In the genomic region with DNA sequence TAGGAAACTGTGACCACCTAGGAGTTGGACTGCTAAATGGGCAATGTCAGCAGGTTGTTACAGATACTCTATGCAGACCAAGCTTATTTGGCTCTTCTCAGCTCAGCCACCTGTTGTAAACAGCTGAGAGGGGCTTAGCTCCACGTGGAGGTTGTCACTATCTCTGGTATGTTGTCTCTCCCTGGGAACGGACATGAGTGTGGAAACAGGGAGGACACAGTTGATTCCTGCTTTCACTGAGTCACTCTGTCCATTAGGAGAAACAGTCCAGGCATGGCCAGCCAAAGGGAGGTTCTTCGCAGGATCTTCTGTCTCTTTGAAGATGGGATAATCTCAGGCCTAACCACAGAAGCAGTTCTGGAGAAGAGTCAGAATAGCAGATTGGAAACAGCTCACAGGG, we compare ENCODE assay signal across 16 cellular contexts.
DNase-seq lines count a peak whose midpoint lies in the region; ATAC-seq and TF ChIP-seq lines count a peak whose summit lies in the region.
"Had no signal": no experiment of that assay in that cellular context is flagged by ENCODE, and none has a peak within 500 bp of the region (broad histone marks: within the 10 kb centered on the region; RNA-seq: fewer than 3 reads in every experiment).

No MANE protein-coding gene starts in this region.

- H3K4me2 ChIP-seq in skeletal muscle satellite cell (ENCODE audit: low read length) (no peak overlapping the region), osteoblast (ENCODE audit: insufficient read depth, low read length) (no peak overlapping the region)

- no peak overlapping the region for H3K4me3 ChIP-seq in brain microvascular endothelial cell (ENCODE audit: low read depth, low read length)
- no peak overlapping the region for H3K4me3 ChIP-seq in skeletal muscle satellite cell (ENCODE audit: low read length)
- no peak overlapping the region for H3K4me3 ChIP-seq in osteoblast (ENCODE audit: insufficient read depth, low read length)
- H3K4me3 ChIP-seq: cardiac muscle cell, pancreas, spleen, testis had no signal

- H2AFZ ChIP-seq in osteoblast (ENCODE audit: low read length): no peak overlapping the region

- no peak for TF ChIP-seq CTCF in brain microvascular endothelial cell (IDR thresholded peaks at IDR 0.05; ENCODE audit: low read depth, low read length, missing control alignments)
- TF ChIP-seq CTCF in osteoblast (IDR thresholded peaks at IDR 0.05; ENCODE audit: extremely low read depth, low read depth, low read length): no peak

- H3K9me3 ChIP-seq in skeletal muscle satellite cell (replicated peaks; ENCODE audit: low read length) (no peaks in the 10 kb centered on the region), osteoblast (ENCODE audit: low read depth, low read length) (no peaks in the 10 kb centered on the region)
- H3K9me3 ChIP-seq: pancreas, spleen, testis had no signal

- H3K79me2 ChIP-seq in osteoblast (ENCODE audit: insufficient read depth, low read length): peaks cover 10% of the 10 kb centered on the region

- H3K4me1 ChIP-seq in skeletal muscle satellite cell (ENCODE audit: control insufficient read depth, insufficient read depth, low read length) (peaks cover 4% of the 10 kb centered on the region), osteoblast (ENCODE audit: insufficient read depth, low read length) (peaks cover 13% of the 10 kb centered on the region)
- H3K4me1 ChIP-seq: pancreas, testis had no signal

- H3K36me3 ChIP-seq in brain microvascular endothelial cell (replicated peaks) (no peaks in the 10 kb centered on the region), skeletal muscle satellite cell (ENCODE audit: insufficient read depth, low read length) (no peaks in the 10 kb centered on the region), osteoblast (ENCODE audit: insufficient read depth, low read length) (no peaks in the 10 kb centered on the region)
- H3K36me3 ChIP-seq: cardiac muscle cell, pancreas, spleen had no signal

- DNase-seq in GM04504 (ENCODE audit: low read depth): peak; percentile 72
- peak; percentile 51 for DNase-seq in brain microvascular endothelial cell
- DNase-seq in hepatic stellate cell (ENCODE audit: low spot score): peak; percentile 13
- DNase-seq in mesenteric fat pad (ENCODE audit: low spot score): no peak
- DNase-seq in osteoblast (ENCODE audit: insufficient read length, low spot score, missing footprints): no peak
- DNase-seq in activated T-cell treated with anti-CD3 and anti-CD28 coated beads, Interleukin-2, amount 50 U/mL, for 48 hours: no peak
- DNase-seq: activated CD8-positive, alpha-beta memory T cell treated with anti-CD3 and anti-CD28 coated beads for 24 hours; activated naive CD8-positive, alpha-beta T cell treated with anti-CD3 and anti-CD28 coated beads for 36 hours; GF-D8; NCI-H69; pancreas; spleen; testis had no signal

- H3K9ac ChIP-seq in skeletal muscle satellite cell (ENCODE audit: low read depth, low read length): peak overlapping the region; percentile 34

- ATAC-seq in GM21381 (IDR thresholded peaks at IDR 0.05; ENCODE audit: unreplicated experiment): no peak

- H3K27me3 ChIP-seq in brain microvascular endothelial cell (replicated peaks): no peaks in the 10 kb centered on the region
- H3K27me3 ChIP-seq in skeletal muscle satellite cell (ENCODE audit: control insufficient read depth, insufficient read depth, low read length): no peaks in the 10 kb centered on the region
- no peaks in the 10 kb centered on the region for H3K27me3 ChIP-seq in osteoblast (ENCODE audit: insufficient read depth, low read length)
- H3K27me3 ChIP-seq: cardiac muscle cell, pancreas, spleen, testis had no signal

- no peaks in the 10 kb centered on the region for H4K20me1 ChIP-seq in osteoblast (ENCODE audit: insufficient read depth, low read length)

- in situ Hi-C loops in brain microvascular endothelial cell (cut with HindIII; ENCODE audit: low pct_ligation_motif_present, low sequenced_read_pairs): no loop called here

- no peak overlapping the region for H3K27ac ChIP-seq in brain microvascular endothelial cell
- H3K27ac ChIP-seq in osteoblast (ENCODE audit: low read depth, low read length): no peak overlapping the region
- H3K27ac ChIP-seq: pancreas, spleen, testis had no signal

Comparison
In these comparisons a context has a peak if more than half of its experiments do, and no peak if none do; other contexts are left out.
1. DNase-seq: peak in GM04504 (single experiment), brain microvascular endothelial cell (single experiment) and hepatic stellate cell (single experiment); none in mesenteric fat pad (single experiment), osteoblast (single experiment) and activated T-cell treated with anti-CD3 and anti-CD28 coated beads, Interleukin-2, amount 50 U/mL, for 48 hours (0 of 2).